ENCODE assay signal across 8 cellular contexts in genomic region chr12:65824314-65824563, GRCh38. TPM values are rescaled to one million over a fixed set of nuclear protein-coding genes. Genes with fewer than 3 reads are reported as not detected.
DNase-seq lines count a peak whose midpoint lies in the region; ATAC-seq and TF ChIP-seq lines count a peak whose summit lies in the region.

Gene HMGA2, plus strand, starts transcription at chr12:65824483. Its CDS starts 788 bp downstream, at chr12:65825271.

- peak within 1 kb of the TSS; percentile 60 to 80 (median 70) for H3K4me3 Mint-ChIP-seq in CD4-positive, alpha-beta memory T cell
- H3K4me3 Mint-ChIP-seq in endothelial cell (ENCODE audit: unreplicated experiment) (peak within 1 kb of the TSS; percentile 99), natural killer cell (peak within 1 kb of the TSS; percentile 90)

- H3K27ac Mint-ChIP-seq in CD4-positive, alpha-beta memory T cell, result no peak within 1 kb of the TSS
- H3K27ac Mint-ChIP-seq in endothelial cell (ENCODE audit: unreplicated experiment) (peak within 1 kb of the TSS; percentile 89), natural killer cell (peak within 1 kb of the TSS; percentile 64 to 65)

- ATAC-seq in natural killer cell (peak in 1 of 3 donors; percentile 32), GM19397 (IDR thresholded peaks at IDR 0.05; ENCODE audit: unreplicated experiment) (no peak)
- no peak for ATAC-seq in activated CD4-positive, CD25-positive, alpha-beta regulatory T cell treated with anti-CD3 and anti-CD28 coated beads, Interleukin-2, amount 50 U/mL, for 24 hours

- peak within 1 kb of the TSS; percentile 92 for H3K9ac ChIP-seq in NT2/D1 (ENCODE audit: insufficient read length, low read depth)

- POLR2A ChIA-PET in CD4-positive, alpha-beta memory T cell (lab: Charles Lee; ENCODE audit: partially characterized antibody), result no interaction called here

- H3K4me3 ChIP-seq in CD4-positive, alpha-beta memory T cell (ENCODE audit: low read length in 2 of 2), result no peak within 1 kb of the TSS
- H3K4me3 ChIP-seq in NT2/D1 (ENCODE audit: insufficient read length, low read depth), result peak within 1 kb of the TSS; percentile 92

- H3K27me3 Mint-ChIP-seq in CD4-positive, alpha-beta memory T cell, result peaks cover 39 to 45% of the 10 kb centered on the region in 2 donors
- H3K27me3 Mint-ChIP-seq in endothelial cell (ENCODE audit: unreplicated experiment) (peaks cover 12% of the 10 kb centered on the region), natural killer cell (ENCODE audit: low read depth in 2 of 2) (peaks cover 52 to 60% of the 10 kb centered on the region in 2 donors)

- no peak for TF ChIP-seq CTCF in endothelial cell (IDR thresholded peaks at IDR 0.05; ENCODE audit: unreplicated experiment)
- TF ChIP-seq CTCF in natural killer cell (IDR thresholded peaks at IDR 0.05), result no peak

- H3K36me3 ChIP-seq in CD4-positive, alpha-beta memory T cell (ENCODE audit: insufficient read depth, low read length), result no peaks in the 10 kb centered on the region
- peaks cover 4% of the 10 kb centered on the region for H3K36me3 ChIP-seq in NT2/D1 (ENCODE audit: insufficient read depth, insufficient read length, low read length)

- peaks cover 0 to 3% of the 10 kb centered on the region in 2 donors for H3K36me3 Mint-ChIP-seq in CD4-positive, alpha-beta memory T cell
- H3K36me3 Mint-ChIP-seq in endothelial cell (ENCODE audit: low read depth, unreplicated experiment) (peaks cover 4% of the 10 kb centered on the region), natural killer cell (no peaks in the 10 kb centered on the region)

- peaks cover 6% of the 10 kb centered on the region for H3K27me3 ChIP-seq in CD4-positive, alpha-beta memory T cell (ENCODE audit: insufficient read depth, low read length)
- H3K27me3 ChIP-seq in NT2/D1 (ENCODE audit: insufficient read depth, insufficient read length), result no peaks in the 10 kb centered on the region

- no peak within 1 kb of the TSS for H3K27ac ChIP-seq in CD4-positive, alpha-beta memory T cell (ENCODE audit: low read depth, low read length)

- H3K4me1 Mint-ChIP-seq in CD4-positive, alpha-beta memory T cell, result peaks cover 8 to 17% (median 14%) of the 10 kb centered on the region in 4 donors
- H3K4me1 Mint-ChIP-seq in endothelial cell (ENCODE audit: unreplicated experiment) (peaks cover 32% of the 10 kb centered on the region), natural killer cell (peaks cover 22 to 35% of the 10 kb centered on the region in 2 donors)

- intact Hi-C loops in CD4-positive, alpha-beta memory T cell (cut with micrococcal nuclease), result no loop called here
- intact Hi-C loops in natural killer cell (cut with micrococcal nuclease), result loop anchor here (2.0 to 10.0 kb wide), 2 partner anchors 101 to 159 kb away; no protein-coding TSS in a partner anchor

- CTCF ChIA-PET in CD4-positive, alpha-beta memory T cell (lab: Charles Lee; ENCODE audit: partially characterized antibody), result no interaction called here

- no peaks in the 10 kb centered on the region for H3K9me3 ChIP-seq in CD4-positive, alpha-beta memory T cell (ENCODE audit: control insufficient read depth in 1 of 2, low read length in 2 of 2)
- no peaks in the 10 kb centered on the region for H3K9me3 ChIP-seq in NT2/D1 (ENCODE audit: insufficient read depth, low read length)

- peaks cover 14% of the 10 kb centered on the region for H3K4me1 ChIP-seq in CD4-positive, alpha-beta memory T cell (ENCODE audit: insufficient read depth, low read length)
- no peaks in the 10 kb centered on the region for H3K4me1 ChIP-seq in NT2/D1 (ENCODE audit: insufficient read depth, insufficient read length)

- H3K9me3 Mint-ChIP-seq in CD4-positive, alpha-beta memory T cell, result peaks cover 0 to 3% (median 1%) of the 10 kb centered on the region in 8 donors
- H3K9me3 Mint-ChIP-seq in endothelial cell (ENCODE audit: unreplicated experiment) (no peaks in the 10 kb centered on the region), natural killer cell (no peaks in the 10 kb centered on the region)

- no peak for DNase-seq in CD4-positive, alpha-beta memory T cell
- no peak for DNase-seq in NT2/D1 (ENCODE audit: low read depth, low spot score)
- DNase-seq in endothelial cell (ENCODE audit: low spot score), result peak; percentile 53
- DNase-seq in natural killer cell, result no peak
- DNase-seq in MV-4-11 (lab: John Stamatoyannopoulos, UW), result no peak
- no peak for DNase-seq in stimulated activated CD4-positive, alpha-beta T cell treated with anti-CD3 and anti-CD28 coated beads, Interleukin-2, amount 100 ng/mL, for 24 hours

RNA-seq across cellular contexts. Expression of gene HMGA2, which starts in this region (rescaled TPM):
- total RNA-seq in CD4-positive, alpha-beta memory T cell, result not detected
- polyA plus RNA-seq in CD4-positive, alpha-beta memory T cell, result not detected
- total RNA-seq in endothelial cell (ENCODE audit: unreplicated experiment) (89.6 TPM), natural killer cell (under 1 TPM; 0.18 to 0.38 (median 0.35) TPM)

Comparison
In these comparisons a context has a peak if more than half of its experiments do, and no peak if none do; other contexts are left out.
1. RNA of gene HMGA2 (total RNA-seq): 89.6 TPM in endothelial cell (single experiment); 0.18 to 0.38 TPM in natural killer cell and not detected in CD4-positive, alpha-beta memory T cell; every median in the first group is over 10 times any median in the second.
2. H3K27ac Mint-ChIP-seq: peak in endothelial cell (single experiment) and natural killer cell (2 of 2); none in CD4-positive, alpha-beta memory T cell (0 of 7).
3. Peak in every context shown above with its lines, with median percentiles within 50 percentile points of each other: H3K4me3 Mint-ChIP-seq.